8 cellular contexts compared by ENCODE assay signal in genomic region chr7:77696057-77696642, GRCh38. TPM values are rescaled to one million over a fixed set of nuclear protein-coding genes. Genes with fewer than 3 reads are reported as not detected.
DNase-seq lines count a peak whose midpoint lies in the region; ATAC-seq and TF ChIP-seq lines count a peak whose summit lies in the region.

Gene RSBN1L (plus strand): TSS chr7:77696459. CDS start chr7:77696470, 11 bp downstream.

- peak within 1 kb of the TSS; percentile 94 for H3K4me3 ChIP-seq in right cardiac atrium (ENCODE audit: low read length)
- H3K4me3 ChIP-seq in vagina, result peak within 1 kb of the TSS; percentile 74 to 99

- TF ChIP-seq POLR2A in vagina (IDR thresholded peaks at IDR 0.05), result peak; percentile 59 to 75

- peak; percentile 95 for ATAC-seq in GM18498 (IDR thresholded peaks at IDR 0.05; ENCODE audit: unreplicated experiment)
- ATAC-seq in HG02938 (IDR thresholded peaks at IDR 0.05; ENCODE audit: unreplicated experiment), result peak; percentile 96
- peak; percentile 99 to 100 for ATAC-seq in right cardiac atrium

- H3K36me3 ChIP-seq in vagina, result no peaks in the 10 kb centered on the region

- TF ChIP-seq CTCF in vagina (IDR thresholded peaks at IDR 0.05), result peak in 1 of 3 experiments; percentile 32

- H3K27ac ChIP-seq in right cardiac atrium (ENCODE audit: low read length) (peak within 1 kb of the TSS; percentile 94), vagina (peak within 1 kb of the TSS; percentile 99)

- no peaks in the 10 kb centered on the region for H3K9me3 ChIP-seq in right cardiac atrium (ENCODE audit: control insufficient read depth, low read length)
- no peaks in the 10 kb centered on the region for H3K9me3 ChIP-seq in vagina

- H3K27me3 ChIP-seq in right cardiac atrium (ENCODE audit: control insufficient read depth, insufficient read depth) (no peaks in the 10 kb centered on the region), vagina (no peaks in the 10 kb centered on the region)

- intact Hi-C loops in right cardiac atrium (cut with DNase I), result no loop called here
- intact Hi-C loops in vagina (cut with DNase I), result no loop called here

- H3K4me1 ChIP-seq in right cardiac atrium (ENCODE audit: control insufficient read depth, insufficient read depth, low read length), result peaks cover 2% of the 10 kb centered on the region
- peaks cover 63% of the 10 kb centered on the region for H3K4me1 ChIP-seq in vagina

- under 1% methylated on average over 53 of the region's 53 CpGs for WGBS in right cardiac atrium

- DNase-seq in NCI-H187 (lab: John Stamatoyannopoulos, UW) (peak; percentile 95 to 98), T-helper 2 cell (peak; percentile 96 to 99 (median 98)), anterior cingulate cortex (lab: John Stamatoyannopoulos, UW) (peak; percentile 75 to 99 (median 98)), right cardiac atrium (peak; percentile 99), putamen (ENCODE audit: low spot score) (peak; percentile 99), vagina (ENCODE audit: extremely low spot score in 2 of 2) (peak; percentile 98 to 99)

RNA-seq across cellular contexts. Expression of gene RSBN1L, which starts in this region (rescaled TPM):
- total RNA-seq in right cardiac atrium (10 to 100 TPM in 3 of 4 donors, 1 to 10 TPM in 1; 9.7 to 13.2 (median 13.1) TPM), vagina (11.3 TPM)
- 5.1 TPM for polyA plus RNA-seq in right cardiac atrium

Comparison
In these comparisons a context has a peak if more than half of its experiments do, and no peak if none do; other contexts are left out.
1. Peak in every context shown above with its lines: DNase-seq, ATAC-seq, H3K4me3 ChIP-seq and H3K27ac ChIP-seq.